Comparison of ENCODE assay signal across 10 cellular contexts in genomic region chr1:40703316-40703715, GRCh38. TPM values are rescaled to one million over a fixed set of nuclear protein-coding genes. Genes with fewer than 3 reads are reported as not detected.
DNase-seq lines count a peak whose midpoint lies in the region; TF ChIP-seq lines count a peak whose summit lies in the region.
"Had no signal": no experiment of that assay in that cellular context is flagged by ENCODE, and none has a peak within 500 bp of the region (broad histone marks: within the 10 kb centered on the region; RNA-seq: fewer than 3 reads in every experiment).

No MANE protein-coding gene starts in this region.

- WGBS in mesenchymal stem cell = no CpG with 5 or more reads among the region's 3 CpGs

- H3K18ac ChIP-seq in mesenchymal stem cell (ENCODE audit: low read depth in 1 of 2, low read length in 2 of 2) = no peak overlapping the region

- H2AFZ ChIP-seq in mesenchymal stem cell (ENCODE audit: low read depth, low read length) = no peak overlapping the region

- TF ChIP-seq CTCF in astrocyte of the cerebellum (IDR thresholded peaks at IDR 0.05; ENCODE audit: low read depth, low read length, missing control alignments) = no peak

- H3K27me3 ChIP-seq in mesenchymal stem cell (ENCODE audit: control insufficient read depth in 1 of 2, insufficient read depth in 1 of 2, low read length in 2 of 2) = no peaks in the 10 kb centered on the region

- H2BK15ac ChIP-seq in mesenchymal stem cell (ENCODE audit: low read depth, poor library complexity, severe bottlenecking) = no peak overlapping the region

- in situ Hi-C loops in astrocyte of the cerebellum (cut with HindIII; ENCODE audit: low sequenced_read_pairs) = no loop called here

- no peak overlapping the region for H3K4ac ChIP-seq in mesenchymal stem cell (ENCODE audit: low read depth in 1 of 2, low read length in 2 of 2)

- no peak overlapping the region for H2AK5ac ChIP-seq in mesenchymal stem cell (ENCODE audit: low read length, severe bottlenecking)

- peaks cover 7% of the 10 kb centered on the region for H3K4me1 ChIP-seq in mesenchymal stem cell (ENCODE audit: control insufficient read depth, insufficient read depth, low read depth, low read length)

- H3K23ac ChIP-seq in mesenchymal stem cell (ENCODE audit: low read length in 2 of 2) = no peak overlapping the region

- H3K4me2 ChIP-seq in mesenchymal stem cell (ENCODE audit: low read length, poor library complexity, severe bottlenecking) = no peak overlapping the region

- H2BK12ac ChIP-seq in mesenchymal stem cell (ENCODE audit: low read length in 2 of 2) = no peak overlapping the region

- no peak overlapping the region for H4K8ac ChIP-seq in mesenchymal stem cell (ENCODE audit: low read length)

- DNase-seq in EH (ENCODE audit: low read depth) (peak; percentile 91), M059J (ENCODE audit: low read depth) (peak; percentile 95), astrocyte of the cerebellum (ENCODE audit: low read depth) (peak; percentile 75), mesenchymal stem cell (peak; percentile 95), NCI-H1417 treated with DMSO at 0.1 percent for 48 hours (lab: John Stamatoyannopoulos, UW) (no peak), iPS-NIHi7 (ENCODE audit: extremely low spot score) (no peak), SIG-M5 treated with dmso at 0.1 percent for 504 hours (lab: John Stamatoyannopoulos, UW; ENCODE audit: unreplicated experiment) (no peak), NCI-H187 treated with DMSO at 0.1 percent for 48 hours (lab: John Stamatoyannopoulos, UW) (no peak)
- DNase-seq: erythroblast, MM.1S had no signal

- H2BK5ac ChIP-seq in mesenchymal stem cell (ENCODE audit: low read depth, low read length, poor library complexity, severe bottlenecking) = no peak overlapping the region

- H4K91ac ChIP-seq in mesenchymal stem cell (ENCODE audit: low read length) = no peak overlapping the region

- no peak overlapping the region for H3K4me3 ChIP-seq in astrocyte of the cerebellum (ENCODE audit: low read depth, low read length)
- H3K4me3 ChIP-seq in mesenchymal stem cell (ENCODE audit: insufficient read depth in 1 of 2, low read depth in 1 of 2, low read length in 2 of 2) = no peak overlapping the region

- no peak overlapping the region for H2BK120ac ChIP-seq in mesenchymal stem cell (ENCODE audit: low read depth, low read length)

- H3K36me3 ChIP-seq in mesenchymal stem cell (ENCODE audit: control insufficient read depth in 1 of 2, insufficient read depth in 2 of 2, low read depth in 1 of 2, low read length in 2 of 2) = no peaks in the 10 kb centered on the region

- H3K27ac ChIP-seq in mesenchymal stem cell (ENCODE audit: low read length, poor library complexity, severe bottlenecking) = peak overlapping the region; percentile 16

- no peak overlapping the region for H3K14ac ChIP-seq in mesenchymal stem cell (ENCODE audit: low read length in 2 of 2)

- H3K9me3 ChIP-seq in mesenchymal stem cell (ENCODE audit: control insufficient read depth, low read length) = no peaks in the 10 kb centered on the region

- H3K9ac ChIP-seq in mesenchymal stem cell (ENCODE audit: low read length) = peak overlapping the region; percentile 43

- H3K79me1 ChIP-seq in mesenchymal stem cell (replicated peaks; ENCODE audit: low read length, poor library complexity, severe bottlenecking) = peaks cover 11% of the 10 kb centered on the region

RNA-seq across cellular contexts. Expression of gene NFYC, which starts 11.8 kb away (rescaled TPM):
- total RNA-seq in M059J (2014; rRNA removed; shearing (Covaris generic)) = 24.9 and 38.1 TPM in 2 replicates
- polyA plus RNA-seq in mesenchymal stem cell (2013, experiment 1 of 2) = 32.5 TPM
- polyA plus RNA-seq in mesenchymal stem cell (2013, experiment 2 of 2) = 32.5 TPM

RNA-seq across cellular contexts. Expression of gene RIMS3, which starts 37.8 kb away (rescaled TPM):
- 0.64 and 1.6 TPM in 2 replicates for total RNA-seq in M059J (2014; rRNA removed; shearing (Covaris generic))
- polyA plus RNA-seq in mesenchymal stem cell (2013, experiment 1 of 2) = 0.33 TPM
- polyA plus RNA-seq in mesenchymal stem cell (2013, experiment 2 of 2) = 0.38 TPM

Comparison
In these comparisons a context has a peak if more than half of its experiments do, and no peak if none do; other contexts are left out.
1. DNase-seq: peak in EH (single experiment), M059J (single experiment), astrocyte of the cerebellum (single experiment) and mesenchymal stem cell (single experiment); none in NCI-H1417 treated with DMSO at 0.1 percent for 48 hours (single experiment), iPS-NIHi7 (single experiment), SIG-M5 treated with dmso at 0.1 percent for 504 hours (single experiment) and NCI-H187 treated with DMSO at 0.1 percent for 48 hours (single experiment).